In genomic region chr12:43578782-43579181, GRCh38 we compare ENCODE assay signal across 19 cellular contexts. TPM values are rescaled to one million over a fixed set of nuclear protein-coding genes. Genes with fewer than 3 reads are reported as not detected.
DNase-seq lines count a peak whose midpoint lies in the region; ATAC-seq, FAIRE-seq and TF ChIP-seq lines count a peak whose summit lies in the region.
"Had no signal": no experiment of that assay in that cellular context is flagged by ENCODE, and none has a peak within 500 bp of the region (broad histone marks: within the 10 kb centered on the region; RNA-seq: fewer than 3 reads in every experiment).

No MANE protein-coding gene starts in this region.

- H3K4me3 ChIP-seq in fibroblast of lung (replicated peaks in 1 of 4; ENCODE audit: control extremely low read depth in 1 of 4, insufficient read depth in 1 of 4, low read depth in 3 of 4, low read length in 4 of 4) = peak overlapping the region in 1 of 4 experiments; percentile 1
- no peak overlapping the region for H3K4me3 ChIP-seq in neural progenitor cell
- no peak overlapping the region for H3K4me3 ChIP-seq in kidney (ENCODE audit: low read length in 2 of 2)
- H3K4me3 ChIP-seq: ascending aorta, left lung, PC-9 had no signal

- no peak overlapping the region for H3K27ac Mint-ChIP-seq in neural progenitor cell
- H3K27ac Mint-ChIP-seq: naive thymus-derived CD4-positive, alpha-beta T cell had no signal

- intact Hi-C loops in kidney (cut with DNase I) = no loop called here

- FAIRE-seq in kidney (lab: Jason Lieb, UNC) = no peak
- FAIRE-seq: GM12892 had no signal

- H4K20me1 ChIP-seq in fibroblast of lung (ENCODE audit: control insufficient read depth, extremely low read depth, insufficient read depth, low read length) (no peaks in the 10 kb centered on the region), neural progenitor cell (ENCODE audit: low read depth) (no peaks in the 10 kb centered on the region)

- H3K9ac ChIP-seq in fibroblast of lung (ENCODE audit: insufficient read depth, low read length) (no peak overlapping the region), neural progenitor cell (no peak overlapping the region), kidney (ENCODE audit: low read length in 2 of 2) (no peak overlapping the region)

- no peaks in the 10 kb centered on the region for H3K36me3 Mint-ChIP-seq in neural progenitor cell
- H3K36me3 Mint-ChIP-seq: naive thymus-derived CD4-positive, alpha-beta T cell had no signal

- H3K4me1 ChIP-seq in fibroblast of lung (ENCODE audit: control insufficient read depth, extremely low read depth, insufficient read depth, low read length) (no peaks in the 10 kb centered on the region), neural progenitor cell (no peaks in the 10 kb centered on the region), kidney (ENCODE audit: control insufficient read depth in 1 of 2, insufficient read depth in 1 of 2, low read depth in 1 of 2, low read length in 2 of 2) (no peaks in the 10 kb centered on the region)
- H3K4me1 ChIP-seq: ascending aorta, left lung had no signal

- peaks cover 6% of the 10 kb centered on the region for H3K27me3 Mint-ChIP-seq in neural progenitor cell (ENCODE audit: insufficient read depth, low read depth)

- no peaks in the 10 kb centered on the region for H3K27me3 ChIP-seq in fibroblast of lung (ENCODE audit: control insufficient read depth, insufficient read depth, low read length)
- H3K27me3 ChIP-seq in neural progenitor cell = no peaks in the 10 kb centered on the region
- H3K27me3 ChIP-seq: ascending aorta, left lung had no signal

- H3K9me3 Mint-ChIP-seq in neural progenitor cell = no peaks in the 10 kb centered on the region

- H3K4me1 Mint-ChIP-seq in neural progenitor cell = peaks cover 16% of the 10 kb centered on the region
- H3K4me1 Mint-ChIP-seq: naive thymus-derived CD4-positive, alpha-beta T cell had no signal

- no peak overlapping the region for H3K27ac ChIP-seq in fibroblast of lung (ENCODE audit: insufficient read depth, low read length)
- H3K27ac ChIP-seq in neural progenitor cell = no peak overlapping the region
- no peak overlapping the region for H3K27ac ChIP-seq in kidney (ENCODE audit: low read depth in 2 of 2, low read length in 2 of 2)
- H3K27ac ChIP-seq: ascending aorta, left lung, PC-9 had no signal

- TF ChIP-seq CTCF in fibroblast of lung (conservative IDR thresholded peaks at IDR 0.05 in 1 of 2, IDR thresholded peaks at IDR 0.05 in 1 of 2; ENCODE audit: low read depth in 1 of 2, low read length in 2 of 2) = no peak
- TF ChIP-seq CTCF in neural progenitor cell (IDR thresholded peaks at IDR 0.05) = no peak
- TF ChIP-seq CTCF in kidney (IDR thresholded peaks at IDR 0.05; ENCODE audit: borderline replicate concordance, extremely low read depth, insufficient read depth) = no peak

- H3F3A ChIP-seq in neural progenitor cell (ENCODE audit: low read depth) = no peaks in the 10 kb centered on the region

- no peak for ATAC-seq in HG02973 (IDR thresholded peaks at IDR 0.05; ENCODE audit: unreplicated experiment)
- ATAC-seq: left lung; naive thymus-derived CD4-positive, alpha-beta T cell had no signal

- H3K9me3 ChIP-seq in fibroblast of lung (ENCODE audit: control insufficient read depth, insufficient read depth, low read depth, low read length) (no peaks in the 10 kb centered on the region), neural progenitor cell (ENCODE audit: low read depth) (no peaks in the 10 kb centered on the region), kidney (ENCODE audit: control insufficient read depth in 1 of 2, low read length in 2 of 2) (no peaks in the 10 kb centered on the region)
- H3K9me3 ChIP-seq: ascending aorta, left lung had no signal

- DNase-seq in AG20443 (ENCODE audit: low spot score) (peak; percentile 27), M059J (ENCODE audit: low read depth) (peak; percentile 2), fibroblast of lung (ENCODE audit: low read depth in 2 of 2) (peak; percentile 2 to 34), neural progenitor cell (ENCODE audit: low spot score) (no peak), kidney (no peak), ecto neural progenitor cell (ENCODE audit: low spot score) (no peak), NCI-H1436 treated with DMSO at 0.1 percent for 48 hours (lab: John Stamatoyannopoulos, UW) (no peak)
- DNase-seq: activated CD4-positive, alpha-beta T cell treated with anti-CD3 and anti-CD28 coated beads for 4 hours; activated CD8-positive, alpha-beta memory T cell treated with anti-CD3 and anti-CD28 coated beads, Interleukin-2, amount 50 U/mL, for 48 hours; COR-L47; left lung; naive thymus-derived CD4-positive, alpha-beta T cell; NCI-H1930; T1000 had no signal

- no peak overlapping the region for H2AFZ ChIP-seq in fibroblast of lung (ENCODE audit: low read length)
- H2AFZ ChIP-seq in neural progenitor cell (replicated peaks) = peak overlapping the region; percentile 57
- H2AFZ ChIP-seq: PC-9 had no signal

- H3K36me3 ChIP-seq in fibroblast of lung (ENCODE audit: control insufficient read depth, insufficient read depth, low read length) (no peaks in the 10 kb centered on the region), neural progenitor cell (no peaks in the 10 kb centered on the region), kidney (ENCODE audit: control insufficient read depth in 1 of 2, insufficient read depth in 2 of 2, low read length in 2 of 2) (no peaks in the 10 kb centered on the region)
- H3K36me3 ChIP-seq: ascending aorta, left lung had no signal

- H3K4me3 Mint-ChIP-seq in neural progenitor cell = no peak overlapping the region
- H3K4me3 Mint-ChIP-seq: naive thymus-derived CD4-positive, alpha-beta T cell had no signal

- H3K79me2 ChIP-seq in fibroblast of lung (ENCODE audit: control insufficient read depth, insufficient read depth, low read length) (no peaks in the 10 kb centered on the region), neural progenitor cell (ENCODE audit: low read depth) (no peaks in the 10 kb centered on the region)

- H3K4me2 ChIP-seq in fibroblast of lung (ENCODE audit: extremely low read depth, insufficient read depth, low read length) (no peak overlapping the region), neural progenitor cell (no peak overlapping the region)
- H3K4me2 ChIP-seq: PC-9 had no signal

RNA-seq across cellular contexts. Expression of gene ADAMTS20, which starts 26.8 kb away (rescaled TPM):
- 0.30 TPM in 1 of 2 replicates, not detected in the other for total RNA-seq in M059J (2014; rRNA removed; shearing (Covaris generic))
- total RNA-seq in fibroblast of lung (not detected in 2 replicates), neural progenitor cell (ENCODE audit: low replicate concordance) (8.6 and 10.9 TPM in 2 replicates), kidney (not detected)
- polyA plus RNA-seq in fibroblast of lung (not detected in 2 replicates), kidney (ENCODE audit: insufficient read depth, low read depth, low replicate concordance) (not detected)
- not detected in 2 replicates for polyA plus RNA-seq in fibroblast of lung (2012)
- not detected in 2 replicates for polyA minus RNA-seq in fibroblast of lung (ENCODE audit: low replicate concordance)
- total RNA-seq: ascending aorta; dermis microvascular lymphatic vessel endothelial cell; left lung; naive thymus-derived CD4-positive, alpha-beta T cell had no signal
- polyA plus RNA-seq: naive thymus-derived CD4-positive, alpha-beta T cell had no signal

Comparison
In these comparisons a context has a peak if more than half of its experiments do, and no peak if none do; other contexts are left out.
1. DNase-seq: peak in AG20443 (single experiment), M059J (single experiment) and fibroblast of lung (2 of 2); none in neural progenitor cell (single experiment), kidney (single experiment), ecto neural progenitor cell (single experiment) and NCI-H1436 treated with DMSO at 0.1 percent for 48 hours (single experiment).